ENCODE assay signal across 17 cellular contexts in the genomic region with DNA sequence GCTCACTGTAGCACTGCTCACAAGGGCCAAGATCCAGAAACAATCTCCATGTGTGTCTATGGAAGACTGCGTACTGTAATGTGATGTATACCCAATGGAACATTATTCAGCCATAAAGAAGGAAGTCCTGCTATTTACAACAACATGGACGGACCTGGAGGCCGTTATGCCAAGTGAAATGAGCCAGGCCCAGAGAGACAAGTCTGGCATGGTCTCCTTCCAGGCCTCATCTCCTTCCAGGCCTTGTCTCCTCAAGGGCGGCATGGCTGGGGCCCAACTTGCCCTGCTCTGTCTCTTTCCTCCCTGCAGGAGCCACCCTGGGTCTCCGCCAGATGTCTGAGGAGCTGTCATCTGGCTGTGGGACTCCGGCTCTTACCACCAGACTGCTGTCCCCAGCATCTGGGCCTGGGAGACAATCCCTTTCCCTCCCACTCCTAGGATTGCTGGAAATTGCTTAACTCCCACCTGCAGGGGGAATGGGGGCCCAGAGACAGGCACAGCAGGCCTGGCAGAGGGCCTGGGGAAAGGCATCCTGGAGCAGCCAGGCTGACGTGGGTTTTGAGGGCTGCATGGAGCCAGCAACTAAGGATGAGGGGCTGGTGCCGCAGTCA.
DNase-seq lines count a peak whose midpoint lies in the region; ATAC-seq and TF ChIP-seq lines count a peak whose summit lies in the region.
"Had no signal": no experiment of that assay in that cellular context is flagged by ENCODE, and none has a peak within 500 bp of the region (broad histone marks: within the 10 kb centered on the region; RNA-seq: fewer than 3 reads in every experiment).

No MANE protein-coding gene starts in this region.

- CTCF ChIA-PET in A673 (lab: Charles Lee): no interaction called here
- CTCF ChIA-PET in HEK293 (lab: Yijun Ruan, JAX): no interaction called here
- CTCF ChIA-PET in activated B cell treated with CpG ODN at 0.5 μM for 24 hours (lab: Charles Lee): no interaction called here

- no peak overlapping the region for H3K4ac ChIP-seq in neuronal stem cell (ENCODE audit: low read length)

- H3K9ac ChIP-seq in neuronal stem cell (ENCODE audit: low read depth, low read length, poor library complexity): no peak overlapping the region

- no peak overlapping the region for H3K4me2 ChIP-seq in neuronal stem cell (ENCODE audit: insufficient read depth, low read length, poor library complexity, severe bottlenecking)

- no peak overlapping the region for H3K27ac Mint-ChIP-seq in activated B cell treated with CpG ODN at 0.5 μM for 24 hours
- H3K27ac Mint-ChIP-seq in stimulated activated effector memory CD8-positive, alpha-beta T cell treated with anti-CD3 and anti-CD28 coated beads, Interleukin-12 subunit alpha, Interleukin-12 subunit beta, amount 100 ng/mL, for 72 hours: no peak overlapping the region
- H3K27ac Mint-ChIP-seq: IgD-negative memory B cell had no signal

- H3K36me3 Mint-ChIP-seq in activated B cell treated with CpG ODN at 0.5 μM for 24 hours (ENCODE audit: low read depth): no peaks in the 10 kb centered on the region
- no peaks in the 10 kb centered on the region for H3K36me3 Mint-ChIP-seq in stimulated activated effector memory CD8-positive, alpha-beta T cell treated with anti-CD3 and anti-CD28 coated beads, Interleukin-12 subunit alpha, Interleukin-12 subunit beta, amount 100 ng/mL, for 72 hours
- H3K36me3 Mint-ChIP-seq: IgD-negative memory B cell had no signal

- H3K4me3 ChIP-seq in A673 (ENCODE audit: low read depth, low read length, poor library complexity, severe bottlenecking) (no peak overlapping the region), HEK293 (ENCODE audit: low read depth, low read length) (no peak overlapping the region), neuronal stem cell (ENCODE audit: low read length in 2 of 2) (no peak overlapping the region), psoas muscle (no peak overlapping the region)
- H3K4me3 ChIP-seq: A549 had no signal

- POLR2A ChIA-PET in A673 (lab: Charles Lee; ENCODE audit: low non-redundant PET) (no interaction called here), HEK293 (lab: Yijun Ruan, JAX) (no interaction called here), activated B cell treated with CpG ODN at 0.5 μM for 24 hours (lab: Charles Lee) (no interaction called here)

- no peak overlapping the region for H4K8ac ChIP-seq in neuronal stem cell (ENCODE audit: low read depth, low read length)

- no peak overlapping the region for H2BK12ac ChIP-seq in neuronal stem cell (ENCODE audit: low read length)

- H3K4me1 Mint-ChIP-seq in activated B cell treated with CpG ODN at 0.5 μM for 24 hours: peaks cover 53% of the 10 kb centered on the region
- peaks cover 23% of the 10 kb centered on the region for H3K4me1 Mint-ChIP-seq in stimulated activated effector memory CD8-positive, alpha-beta T cell treated with anti-CD3 and anti-CD28 coated beads, Interleukin-12 subunit alpha, Interleukin-12 subunit beta, amount 100 ng/mL, for 72 hours

- H3K9me3 ChIP-seq in A673 (ENCODE audit: low read depth, low read length, poor library complexity, severe bottlenecking): no peaks in the 10 kb centered on the region
- H3K9me3 ChIP-seq in HEK293 (ENCODE audit: control insufficient read depth, insufficient read depth, low read depth, low read length): no peaks in the 10 kb centered on the region
- peaks cover 0 to 2% of the 10 kb centered on the region in 2 donors for H3K9me3 ChIP-seq in neuronal stem cell (replicated peaks in 1 of 2; ENCODE audit: control insufficient read depth in 2 of 2, insufficient read depth in 1 of 2, low read depth in 1 of 2, low read length in 2 of 2)
- H3K9me3 ChIP-seq in psoas muscle: no peaks in the 10 kb centered on the region
- H3K9me3 ChIP-seq: A549, BE2C, Peyer's patch had no signal

- no peak overlapping the region for H2BK15ac ChIP-seq in neuronal stem cell (ENCODE audit: low read length)

- no peak for TF ChIP-seq CTCF in A673 (conservative IDR thresholded peaks at IDR 0.05; ENCODE audit: low read depth, low read length)
- no peak for TF ChIP-seq CTCF in HEK293 (tag by site-specific recombination; IDR thresholded peaks at IDR 0.05)
- TF ChIP-seq CTCF in activated B cell treated with CpG ODN at 0.5 μM for 24 hours (IDR thresholded peaks at IDR 0.05): no peak
- TF ChIP-seq CTCF in psoas muscle (IDR thresholded peaks at IDR 0.05): no peak

- H2AFZ ChIP-seq in neuronal stem cell (ENCODE audit: low read length): no peak overlapping the region

- no CpG with 5 or more reads among the region's 8 CpGs for WGBS in neuronal stem cell (ENCODE audit: extremely low coverage in 2 of 2, insufficient read length in 2 of 2, insufficient replicate concordance in 1 of 2), 2 donors
- 75 to 87% (median 82%) methylated on average over 8 of the region's 8 CpGs for WGBS in psoas muscle, 3 donors

- no peak overlapping the region for H2BK120ac ChIP-seq in neuronal stem cell (ENCODE audit: low read depth, low read length)

- ATAC-seq in activated B cell treated with CpG ODN at 0.5 μM for 24 hours (ENCODE audit: low read depth) (no peak), GM21515 (IDR thresholded peaks at IDR 0.05; ENCODE audit: unreplicated experiment) (no peak), psoas muscle (no peak), GM18498 (IDR thresholded peaks at IDR 0.05; ENCODE audit: unreplicated experiment) (no peak)
- ATAC-seq in stimulated activated effector memory CD8-positive, alpha-beta T cell treated with anti-CD3 and anti-CD28 coated beads, Interleukin-12 subunit alpha, Interleukin-12 subunit beta, amount 100 ng/mL, for 72 hours: no peak

- H3K4me3 Mint-ChIP-seq in activated B cell treated with CpG ODN at 0.5 μM for 24 hours: no peak overlapping the region
- no peak overlapping the region for H3K4me3 Mint-ChIP-seq in stimulated activated effector memory CD8-positive, alpha-beta T cell treated with anti-CD3 and anti-CD28 coated beads, Interleukin-12 subunit alpha, Interleukin-12 subunit beta, amount 100 ng/mL, for 72 hours

- H3K79me1 ChIP-seq in neuronal stem cell (ENCODE audit: low read depth, low read length): no peaks in the 10 kb centered on the region

- H2BK5ac ChIP-seq in neuronal stem cell (ENCODE audit: low read length): no peak overlapping the region

- no peak overlapping the region for H4K91ac ChIP-seq in neuronal stem cell (ENCODE audit: low read depth, low read length, poor library complexity)

- intact Hi-C loops in A673 (cut with micrococcal nuclease; ENCODE audit: unreplicated experiment) (no loop called here), activated B cell treated with CpG ODN at 0.5 μM for 24 hours (cut with micrococcal nuclease) (no loop called here), psoas muscle (cut with DNase I) (no loop called here)

- H3K14ac ChIP-seq in neuronal stem cell (ENCODE audit: low read length): peak overlapping the region; percentile 58

- no peaks in the 10 kb centered on the region for H3K27me3 Mint-ChIP-seq in activated B cell treated with CpG ODN at 0.5 μM for 24 hours

- H2AK5ac ChIP-seq in neuronal stem cell (ENCODE audit: low read depth, low read length): peak overlapping the region; percentile 36

- no peak overlapping the region for H3K27ac ChIP-seq in A673 (ENCODE audit: low read depth, low read length, poor library complexity, severe bottlenecking)
- no peak overlapping the region for H3K27ac ChIP-seq in HEK293 (ENCODE audit: extremely low read depth, low read depth, low read length)
- no peak overlapping the region for H3K27ac ChIP-seq in neuronal stem cell (replicated peaks; ENCODE audit: low read length)
- H3K27ac ChIP-seq in psoas muscle: no peak overlapping the region
- H3K27ac ChIP-seq: Peyer's patch had no signal

- H3K4me1 ChIP-seq in A673 (ENCODE audit: insufficient read depth, low read length, poor library complexity, severe bottlenecking) (peaks cover 8% of the 10 kb centered on the region), HEK293 (ENCODE audit: control insufficient read depth, insufficient read depth, low read length) (peaks cover 12% of the 10 kb centered on the region), neuronal stem cell (ENCODE audit: control insufficient read depth in 2 of 2, insufficient read depth in 1 of 2, low read depth in 1 of 2, low read length in 2 of 2) (peaks cover 0 to 4% of the 10 kb centered on the region in 2 donors), psoas muscle (no peaks in the 10 kb centered on the region)
- H3K4me1 ChIP-seq: BE2C had no signal

- H3K23ac ChIP-seq in neuronal stem cell (ENCODE audit: low read depth, low read length, poor library complexity): no peak overlapping the region

- peak overlapping the region; percentile 35 for H3K18ac ChIP-seq in neuronal stem cell (ENCODE audit: low read length)

- DNase-seq in A673 (ENCODE audit: low spot score) (peak; percentile 14), activated B cell treated with CpG ODN at 0.5 μM for 24 hours (peak; percentile 4), neuronal stem cell (ENCODE audit: low spot score) (no peak), psoas muscle (no peak)
- DNase-seq in stimulated activated effector memory CD8-positive, alpha-beta T cell treated with anti-CD3 and anti-CD28 coated beads, Interleukin-12 subunit alpha, Interleukin-12 subunit beta, amount 100 ng/mL, for 72 hours (ENCODE audit: low spot score in 2 of 2): no peak
- DNase-seq: BE2C, DMS79 treated with DMSO at 0.1 percent for 48 hours, NCI-H1417, NCI-H1694 treated with DMSO at 0.1 percent for 48 hours, NCI-H2081 treated with DMSO at 0.1 percent for 48 hours, NCI-H510A had no signal

- H3K36me3 ChIP-seq in A673 (ENCODE audit: insufficient read depth, low read length, poor library complexity, severe bottlenecking) (no peaks in the 10 kb centered on the region), HEK293 (ENCODE audit: control insufficient read depth in 2 of 2, insufficient read depth in 1 of 2, low read length in 2 of 2) (no peaks in the 10 kb centered on the region), neuronal stem cell (replicated peaks in 1 of 2; ENCODE audit: control insufficient read depth in 2 of 2, insufficient read depth in 2 of 2, low read length in 2 of 2) (no peaks in the 10 kb centered on the region), psoas muscle (ENCODE audit: insufficient read depth in 1 of 2, low read depth in 1 of 2) (no peaks in the 10 kb centered on the region)
- H3K36me3 ChIP-seq: BE2C, Peyer's patch had no signal

- no peaks in the 10 kb centered on the region for H3K27me3 ChIP-seq in A673 (replicated peaks; ENCODE audit: insufficient read depth, low read depth, low read length, poor library complexity)
- no peaks in the 10 kb centered on the region for H3K27me3 ChIP-seq in neuronal stem cell (ENCODE audit: control insufficient read depth in 3 of 3, insufficient read depth in 3 of 3, low read depth in 1 of 3, low read length in 3 of 3)
- H3K27me3 ChIP-seq in psoas muscle (ENCODE audit: insufficient read depth in 3 of 3, low read length in 2 of 3): peaks cover 0 to 20% (median 0%) of the 10 kb centered on the region in 3 donors
- H3K27me3 ChIP-seq: BE2C, Peyer's patch had no signal

- BruUV-seq in A673 (replicated peaks; lab: Mats Ljungman, UMichigan): no TSS peak

- H3K9me3 Mint-ChIP-seq in activated B cell treated with CpG ODN at 0.5 μM for 24 hours: no peaks in the 10 kb centered on the region
- no peaks in the 10 kb centered on the region for H3K9me3 Mint-ChIP-seq in stimulated activated effector memory CD8-positive, alpha-beta T cell treated with anti-CD3 and anti-CD28 coated beads, Interleukin-12 subunit alpha, Interleukin-12 subunit beta, amount 100 ng/mL, for 72 hours

TF ChIP-seq in HEK293, 187 proteins besides CTCF, POLR2A, EP300 and RAD21 (continues in another document):
- TF ChIP-seq ZNF549 (tag by site-specific recombination; IDR thresholded peaks at IDR 0.05): no peak

Comparison
In these comparisons a context has a peak if more than half of its experiments do, and no peak if none do; other contexts are left out.
1. DNase-seq: peak in A673 (single experiment) and activated B cell treated with CpG ODN at 0.5 μM for 24 hours (single experiment); none in neuronal stem cell (single experiment), stimulated activated effector memory CD8-positive, alpha-beta T cell treated with anti-CD3 and anti-CD28 coated beads, Interleukin-12 subunit alpha, Interleukin-12 subunit beta, amount 100 ng/mL, for 72 hours (0 of 2) and psoas muscle (0 of 2).